25 cellular contexts compared by ENCODE assay signal in genomic region chr13:52374873-52375411, GRCh38.
"Had no signal": no experiment of that assay in that cellular context is flagged by ENCODE, and none has a peak within 500 bp of the region (broad histone marks: within the 10 kb centered on the region; RNA-seq: fewer than 3 reads in every experiment).

No MANE protein-coding gene starts in this region.

- ATAC-seq: effector memory CD8-positive, alpha-beta T cell; esophagus mucosa; gastroesophageal sphincter; lower lobe of right lung; natural killer cell; WTC11 had no signal

- H3K79me2 ChIP-seq: hepatocyte had no signal

- H3K4me1 ChIP-seq: ascending aorta, gastroesophageal sphincter, uterus had no signal

- H3K9me3 ChIP-seq: ascending aorta, gastroesophageal sphincter, lower lobe of right lung, right atrium auricular region, thoracic aorta, uterus had no signal

- H3K4me3 ChIP-seq: ascending aorta, gastroesophageal sphincter, hepatocyte, lower lobe of right lung, neural progenitor cell, right atrium auricular region, thoracic aorta, uterus had no signal

- DNase-seq: activated CD4-positive, alpha-beta memory T cell treated with anti-CD3 and anti-CD28 coated beads, Interleukin-2, amount 10 ng/mL, durations not matched to agents 7 days and 5 days; activated CD4-positive, alpha-beta T cell treated with anti-CD3 and anti-CD28 coated beads for 1 hour; activated CD4-positive, alpha-beta T cell treated with anti-CD3 and anti-CD28 coated beads, Interleukin-2, amount 10 ng/mL, durations not matched to agents 7 days and 5 days; activated CD8-positive, alpha-beta memory T cell treated with anti-CD3 and anti-CD28 coated beads, Interleukin-2, amount 50 U/mL, for 48 hours; activated gamma-delta T cell; activated naive CD4-positive, alpha-beta T cell treated with anti-CD3 and anti-CD28 coated beads, Interleukin-2, amount 10 ng/mL, durations not matched to agents 7 days and 5 days; activated naive CD8-positive, alpha-beta T cell treated with anti-CD3 and anti-CD28 coated beads, Interleukin-2, amount 10 ng/mL, durations not matched to agents 7 days and 5 days; activated T-cell treated with anti-CD3 and anti-CD28 coated beads, Interleukin-2, amount 50 U/mL, for 24 hours; brain microvascular endothelial cell; cortex of kidney; effector memory CD8-positive, alpha-beta T cell; lower lobe of right lung; mesenchymal stem cell; natural killer cell; occipital lobe; stimulated activated CD4-positive, alpha-beta T cell treated with anti-CD3 and anti-CD28 coated beads, Interleukin-2, amount 100 ng/mL, for 48 hours; uterus had no signal

- H3K4me2 ChIP-seq: hepatocyte, neural progenitor cell had no signal

- H3K27me3 ChIP-seq: ascending aorta, brain microvascular endothelial cell, gastroesophageal sphincter, hepatocyte, right atrium auricular region, uterus had no signal

- H3K27ac ChIP-seq: ascending aorta, brain microvascular endothelial cell, gastroesophageal sphincter, hepatocyte, lower lobe of right lung, neural progenitor cell, right atrium auricular region, thoracic aorta, uterus had no signal

- H2AFZ ChIP-seq: hepatocyte, neural progenitor cell had no signal

- H3K36me3 ChIP-seq: brain microvascular endothelial cell, neural progenitor cell, thoracic aorta, uterus had no signal

- H3K9ac ChIP-seq: neural progenitor cell had no signal
